In genomic region chr3:183697610-183698317, GRCh38 we compare ENCODE assay signal across 8 cellular contexts. TPM values are rescaled to one million over a fixed set of nuclear protein-coding genes. Genes with fewer than 3 reads are reported as not detected.
DNase-seq lines count a peak whose midpoint lies in the region; ATAC-seq and TF ChIP-seq lines count a peak whose summit lies in the region.

Gene YEATS2 (plus strand): TSS chr3:183697797. CDS start chr3:183715163, 17,366 bp downstream.

- 0% methylated on average over 19 of the region's 89 CpGs for WGBS in esophagus muscularis mucosa

- peaks cover 5% of the 10 kb centered on the region for H3K36me3 Mint-ChIP-seq in activated T-cell treated with anti-CD3 and anti-CD28 coated beads, Interleukin-2, amount 50 U/mL, for 4 hours (ENCODE audit: insufficient read depth)

- H3K4me1 Mint-ChIP-seq in activated T-cell treated with anti-CD3 and anti-CD28 coated beads, Interleukin-2, amount 50 U/mL, for 4 hours (ENCODE audit: low read depth), result peaks cover 37% of the 10 kb centered on the region

- DNase-seq in Caki2 (ENCODE audit: low read depth) (peak; percentile 65), GM20000 (ENCODE audit: low spot score) (peak; percentile 98), HT-29 (ENCODE audit: low spot score) (peak; percentile 56), PC-9 (peak in 1 of 2 experiments; percentile 71), esophagus muscularis mucosa (ENCODE audit: extremely low spot score) (no peak), myocyte (ENCODE audit: low read depth) (peak; percentile 74)
- DNase-seq in activated T-cell treated with anti-CD3 and anti-CD28 coated beads, Interleukin-2, amount 50 U/mL, for 4 hours, result peak; percentile 63
- DNase-seq in stimulated activated CD8-positive, alpha-beta memory T cell treated with anti-CD3 and anti-CD28 coated beads, Interleukin-7, amount 100 ng/mL, for 4 hours (ENCODE audit: low read depth in 2 of 2), result peak; percentile 46 to 65

- H3K4me3 ChIP-seq in PC-9 (peak within 1 kb of the TSS; percentile 70), esophagus muscularis mucosa (peak within 1 kb of the TSS; percentile 99 to 100 (median 100))

- H4K20me1 ChIP-seq in PC-9 (ENCODE audit: insufficient read depth), result no peaks in the 10 kb centered on the region

- H3K4me1 ChIP-seq in PC-9 (replicated peaks; ENCODE audit: insufficient read depth) (peaks cover 25% of the 10 kb centered on the region), esophagus muscularis mucosa (peaks cover 15 to 48% (median 35%) of the 10 kb centered on the region in 4 donors)

- H3K79me2 ChIP-seq in PC-9 (ENCODE audit: low read depth), result peaks cover 47% of the 10 kb centered on the region

- H3K27me3 ChIP-seq in PC-9 (ENCODE audit: insufficient read depth, low read depth) (no peaks in the 10 kb centered on the region), esophagus muscularis mucosa (no peaks in the 10 kb centered on the region)

- intact Hi-C loops in PC-9 (cut with micrococcal nuclease; ENCODE audit: unreplicated experiment) (loop anchor here (1.0 kb wide), 1 partner anchor 61 kb away; no protein-coding TSS in a partner anchor), esophagus muscularis mucosa (cut with DNase I) (loop anchor here (2.0 to 5.0 kb wide), 2 partner anchors 35 to 63 kb away; partner anchors contain the start of gene KLHL24)

- no peaks in the 10 kb centered on the region for H3K9me3 Mint-ChIP-seq in activated T-cell treated with anti-CD3 and anti-CD28 coated beads, Interleukin-2, amount 50 U/mL, for 4 hours

- H3K9me2 ChIP-seq in PC-9 (ENCODE audit: insufficient read depth), result no peaks in the 10 kb centered on the region

- TF ChIP-seq POLR2A in esophagus muscularis mucosa (IDR thresholded peaks at IDR 0.05; ENCODE audit: low read depth), result no peak

- H3K27ac ChIP-seq in PC-9, result no peak within 1 kb of the TSS
- H3K27ac ChIP-seq in esophagus muscularis mucosa (replicated peaks in 1 of 4), result peak within 1 kb of the TSS; percentile 97

- CTCF ChIA-PET in PC-9 (lab: Charles Lee), result no interaction called here

- BruUV-seq in PC-9 (replicated peaks; lab: Mats Ljungman, UMichigan), result no TSS peak

- no peaks in the 10 kb centered on the region for H3K9me3 ChIP-seq in PC-9 (ENCODE audit: insufficient read depth, low read depth)
- H3K9me3 ChIP-seq in esophagus muscularis mucosa, result no peaks in the 10 kb centered on the region

- peaks cover 4% of the 10 kb centered on the region; the same call in 1 of the 2 replicates for H3F3A ChIP-seq in PC-9 (ENCODE audit: insufficient read depth, low read depth)

- H2AFZ ChIP-seq in PC-9, result peak within 1 kb of the TSS; percentile 86

- ATAC-seq in activated T-cell treated with anti-CD3 and anti-CD28 coated beads, Interleukin-2, amount 50 U/mL, for 4 hours, result peak; percentile 89 to 92

- H3K36me3 ChIP-seq in PC-9 (ENCODE audit: low read depth) (no peaks in the 10 kb centered on the region), esophagus muscularis mucosa (peaks cover 0 to 5% (median 0%) of the 10 kb centered on the region in 4 donors)

- peak within 1 kb of the TSS; percentile 85 for H3K4me3 Mint-ChIP-seq in activated T-cell treated with anti-CD3 and anti-CD28 coated beads, Interleukin-2, amount 50 U/mL, for 4 hours

- POLR2A ChIA-PET in PC-9 (lab: Charles Lee; ENCODE audit: unreplicated experiment), result interaction anchor here (0.5 to 0.7 kb wide), 5 partner anchors 13 to 599 kb away, joined by 3 to 4 read pairs (median 3); no protein-coding TSS in a partner anchor

- in situ Hi-C loops in Caki2 (cut with HindIII; ENCODE audit: low pct_unique_long_range_greater_than_20kb, low sequenced_read_pairs), result no loop called here

- peak within 1 kb of the TSS; percentile 91 for H3K4me2 ChIP-seq in PC-9

- no peaks in the 10 kb centered on the region for H3K27me3 Mint-ChIP-seq in activated T-cell treated with anti-CD3 and anti-CD28 coated beads, Interleukin-2, amount 50 U/mL, for 4 hours (ENCODE audit: low read depth)

- TF ChIP-seq EP300 in esophagus muscularis mucosa (IDR thresholded peaks at IDR 0.05), result no peak

- no peak for TF ChIP-seq CTCF in GM20000 (IDR thresholded peaks at IDR 0.05; ENCODE audit: extremely low read depth, missing control alignments)
- TF ChIP-seq CTCF in PC-9 (conservative IDR thresholded peaks at IDR 0.05), result no peak
- peak in 1 of 3 experiments; percentile 12 for TF ChIP-seq CTCF in esophagus muscularis mucosa (IDR thresholded peaks at IDR 0.05)

RNA-seq across cellular contexts. Expression of gene YEATS2, which starts in this region (rescaled TPM):
- 20.1 and 24.5 TPM in 2 replicates for total RNA-seq in Caki2 (2014; rRNA removed; shearing (Covaris generic); ENCODE audit: low replicate concordance)
- 16.1 and 17.1 TPM in 2 replicates for total RNA-seq in HT-29 (2014; rRNA removed; shearing (Covaris generic))
- total RNA-seq in PC-9 (2021), result 36.5 and 37.2 TPM in 2 replicates
- total RNA-seq in activated T-cell treated with anti-CD3 and anti-CD28 coated beads, Interleukin-2, amount 50 U/mL, for 4 hours, result 10 to 100 TPM; 24.7 to 28.0 (median 27.2) TPM
- 10 to 100 TPM; 18.2 to 34.3 (median 29.5) TPM for total RNA-seq in esophagus muscularis mucosa
- 21.0 and 21.7 TPM in 2 replicates for total RNA-seq in myocyte
- 19.3 TPM for polyA plus RNA-seq in myocyte (2012)
